20 cellular contexts compared by ENCODE assay signal in genomic region chr16:11320170-11320569, GRCh38. TPM values are rescaled to one million over a fixed set of nuclear protein-coding genes. Genes with fewer than 3 reads are reported as not detected.
DNase-seq lines count a peak whose midpoint lies in the region; ATAC-seq, FAIRE-seq and TF ChIP-seq lines count a peak whose summit lies in the region.
"Had no signal": no experiment of that assay in that cellular context is flagged by ENCODE, and none has a peak within 500 bp of the region (broad histone marks: within the 10 kb centered on the region; RNA-seq: fewer than 3 reads in every experiment).

No MANE protein-coding gene starts in this region.

- ATAC-seq in HepG2 (no peak), right lobe of liver (no peak), HG03159 (IDR thresholded peaks at IDR 0.05; ENCODE audit: unreplicated experiment) (no peak)
- ATAC-seq: CD8-positive, alpha-beta T cell; K562 had no signal

- 69% methylated on average over 10 of the region's 10 CpGs for WGBS in HepG2 (ENCODE audit: low lambda C conversion rate)
- WGBS in right lobe of liver (ENCODE audit: insufficient coverage, low coverage, low lambda C conversion rate, missing lambda C conversion rate) = no CpG with 5 or more reads among the region's 10 CpGs

- no peaks in the 10 kb centered on the region for H3K27me3 ChIP-seq in HepG2 (ENCODE audit: control insufficient read depth in 1 of 2, insufficient read depth in 2 of 2, low read length in 2 of 2)
- H3K27me3 ChIP-seq in right lobe of liver = no peaks in the 10 kb centered on the region

- no TSS peak for BruUV-seq in HepG2 (replicated peaks; lab: Mats Ljungman, UMichigan)
- no TSS peak for BruUV-seq in OCI-LY7 (replicated peaks; lab: Mats Ljungman, UMichigan)

- H4K20me1 ChIP-seq in HepG2 (ENCODE audit: insufficient read depth, low read length) (no peaks in the 10 kb centered on the region), OCI-LY7 (ENCODE audit: insufficient read depth, low read length) (no peaks in the 10 kb centered on the region)

- in situ Hi-C loops in HepG2 (cut with HindIII; ENCODE audit: extremely low pct_ligation_motif_present, low pct_unique_long_range_greater_than_20kb) = no loop called here

- CTCF ChIA-PET in HepG2 (lab: Yijun Ruan, JAX; ENCODE audit: low intra/inter-chr PET ratio, low total read pairs) (no interaction called here), OCI-LY7 (lab: Charles Lee; ENCODE audit: unreplicated experiment) (no interaction called here)

- no peak for FAIRE-seq in HepG2 (lab: Jason Lieb, UNC)
- FAIRE-seq: K562 had no signal

- no peak for TF ChIP-seq EP300 in HepG2 (IDR thresholded peaks at IDR 0.05; ENCODE audit: low read depth in 2 of 2, low read length in 2 of 2)
- no peak for TF ChIP-seq EP300 in HepG2 (CRISPR knock-in tag; IDR thresholded peaks at IDR 0.05; ENCODE audit: borderline replicate concordance)
- 0 out of 2 replicates have a peak, but pooled peaks have one; percentile 37 for TF ChIP-seq EP300 in Ishikawa (IDR thresholded peaks at IDR 0.05; ENCODE audit: borderline replicate concordance)

- H3K27ac ChIP-seq in HepG2 (ENCODE audit: extremely low read length, insufficient read depth, low read length) (no peak overlapping the region), right lobe of liver (no peak overlapping the region), OCI-LY7 (ENCODE audit: low read depth, low read length, poor library complexity, severe bottlenecking) (no peak overlapping the region)
- H3K27ac ChIP-seq: PC-9 had no signal

- H3K9ac ChIP-seq in HepG2 (ENCODE audit: insufficient read depth, low read depth, low read length) = no peak overlapping the region

- intact Hi-C loops in HepG2 (cut with micrococcal nuclease; ENCODE audit: unreplicated experiment) (no loop called here), right lobe of liver (cut with DNase I) (no loop called here), OCI-LY7 (cut with micrococcal nuclease; ENCODE audit: unreplicated experiment) (no loop called here)

- H3K36me3 ChIP-seq in HepG2 (replicated peaks in 1 of 2; ENCODE audit: control insufficient read depth in 1 of 2, insufficient read depth in 2 of 2, low read length in 2 of 2) (no peaks in the 10 kb centered on the region), right lobe of liver (no peaks in the 10 kb centered on the region), OCI-LY7 (ENCODE audit: insufficient read depth, low read length) (no peaks in the 10 kb centered on the region)

- H3K9me2 ChIP-seq in OCI-LY7 (ENCODE audit: insufficient read depth, low read length) = no peaks in the 10 kb centered on the region

- H2AFZ ChIP-seq in HepG2 (ENCODE audit: low read length) (no peak overlapping the region), OCI-LY7 (ENCODE audit: low read length) (no peak overlapping the region)
- H2AFZ ChIP-seq: PC-9 had no signal

- H3K4me3 ChIP-seq in HepG2 (replicated peaks in 1 of 3; ENCODE audit: insufficient read depth in 1 of 3, low read depth in 2 of 3, low read length in 3 of 3) = no peak overlapping the region
- no peak overlapping the region for H3K4me3 ChIP-seq in right lobe of liver
- H3K4me3 ChIP-seq in OCI-LY7 (ENCODE audit: low read depth, low read length, poor library complexity, severe bottlenecking) = no peak overlapping the region
- H3K4me3 ChIP-seq: K562, PC-9 had no signal

- no peaks in the 10 kb centered on the region for H3K79me2 ChIP-seq in HepG2 (ENCODE audit: insufficient read depth, low read length)
- H3K79me2 ChIP-seq in OCI-LY7 (ENCODE audit: insufficient read depth, low read depth, low read length) = no peaks in the 10 kb centered on the region

- no peak overlapping the region for H3K4me2 ChIP-seq in HepG2 (ENCODE audit: low read depth, low read length)
- H3K4me2 ChIP-seq in OCI-LY7 (ENCODE audit: low read length) = peak overlapping the region; percentile 21; the same call in 1 of the 2 replicates
- H3K4me2 ChIP-seq: PC-9 had no signal

- TF ChIP-seq RAD21 in HepG2 (CRISPR knock-in tag; IDR thresholded peaks at IDR 0.05) = no peak
- no peak for TF ChIP-seq RAD21 in Ishikawa (IDR thresholded peaks at IDR 0.05; ENCODE audit: low read depth)

- TF ChIP-seq POLR2A in HepG2 (IDR thresholded peaks at IDR 0.05; ENCODE audit: insufficient read depth in 1 of 2, low read depth in 2 of 2, low read length in 2 of 2) = no peak
- no peak for TF ChIP-seq POLR2A in right lobe of liver (IDR thresholded peaks at IDR 0.05)

- DNase-seq in HepG2 (ENCODE audit: low spot score) = no peak
- no peak for DNase-seq in right lobe of liver
- DNase-seq in OCI-LY7 (ENCODE audit: low spot score) = no peak
- no peak for DNase-seq in COLO829 (ENCODE audit: low spot score)
- DNase-seq in NAMALWA (ENCODE audit: low spot score) = no peak
- DNase-seq: CD8-positive, alpha-beta T cell; DMS 273 treated with DMSO at 0.1 percent for 48 hours; HCEC 1CT; NCI-H1092; NCI-H187 treated with DMSO at 0.1 percent for 48 hours; NCI-H446 treated with DMSO at 0.1 percent for 48 hours had no signal

- POLR2A ChIA-PET in HepG2 (lab: Yijun Ruan, JAX) = interaction anchor here (0.9 to 2.2 kb wide), 3 partner anchors 11 to 64 kb away, joined by 3 to 10 read pairs (median 3); partner anchors contain the start of gene SOCS1
- POLR2A ChIA-PET in OCI-LY7 (lab: Charles Lee) = interaction anchor here (0.9 kb wide), 1 partner anchor 36 kb away, joined by 4 read pairs; no protein-coding TSS in a partner anchor

- TF ChIP-seq CTCF in HepG2 (CRISPR knock-in tag; IDR thresholded peaks at IDR 0.05) (no peak), right lobe of liver (IDR thresholded peaks at IDR 0.05) (no peak), OCI-LY7 (conservative IDR thresholded peaks at IDR 0.05; ENCODE audit: low read length) (no peak)

- H3K4me1 ChIP-seq in HepG2 (ENCODE audit: insufficient read depth, low read length) (peaks cover 19% of the 10 kb centered on the region), right lobe of liver (no peaks in the 10 kb centered on the region), OCI-LY7 (ENCODE audit: insufficient read depth, low read length, poor library complexity, severe bottlenecking) (peaks cover 51% of the 10 kb centered on the region)

- H3K9me3 ChIP-seq in HepG2 (ENCODE audit: low read length) (no peaks in the 10 kb centered on the region), right lobe of liver (no peaks in the 10 kb centered on the region), OCI-LY7 (ENCODE audit: low read length) (no peaks in the 10 kb centered on the region)

RNA-seq across cellular contexts. Expression of gene RMI2, which starts 25.1 kb away (rescaled TPM):
- total RNA-seq in HepG2 (2016; rRNA removed; fragmentation: Illumina TruSeq; extraction: Trizol) (55.7 and 65.3 TPM in 2 replicates), right lobe of liver (1 to 10 TPM in 3 of 6 experiments, under 1 TPM in 3; 0.37 to 2.9 (median 1.0) TPM), OCI-LY7 (2022) (126 and 157 TPM in 2 replicates)
- 8.6 and 11.0 TPM in 2 replicates for total RNA-seq in HepG2 (2016; cell fraction: cytosol; rRNA removed; fragmentation: Illumina TruSeq; extraction: Trizol; ENCODE audit: low read depth)
- total RNA-seq in HepG2 (2016; cell fraction: insoluble cytoplasmic fraction; rRNA removed; fragmentation: Illumina TruSeq; extraction: Trizol) = 51.5 and 55.7 TPM in 2 replicates
- 28.4 and 29.3 TPM in 2 replicates for total RNA-seq in HepG2 (2016; cell fraction: membrane; rRNA removed; fragmentation: Illumina TruSeq; extraction: Trizol)
- total RNA-seq in HepG2 (2016; cell fraction: nucleus; rRNA removed; fragmentation: Illumina TruSeq; extraction: Trizol) = 23.6 and 25.7 TPM in 2 replicates
- polyA plus RNA-seq in HepG2 (2011; rRNA removed) = 15.3 and 24.5 TPM in 2 replicates
- polyA plus RNA-seq in HepG2 (2011; cell fraction: cytosol; rRNA removed) = 18.8 and 22.1 TPM in 2 replicates
- polyA plus RNA-seq in HepG2 (2011; cell fraction: nucleus; rRNA removed) = 10.4 and 11.9 TPM in 2 replicates
- polyA plus RNA-seq in HepG2 (2012) = 19.5 and 50.3 TPM in 2 replicates
- polyA plus RNA-seq in HepG2 (2016; cell fraction: cytosol; fragmentation: Illumina TruSeq; extraction: Trizol; ENCODE audit: low read depth) = 10.8 and 11.1 TPM in 2 replicates
- polyA plus RNA-seq in HepG2 (2016; cell fraction: insoluble cytoplasmic fraction; fragmentation: Illumina TruSeq; extraction: Trizol; ENCODE audit: low read depth) = 90.6 and 102 TPM in 2 replicates
- polyA plus RNA-seq in HepG2 (2016; cell fraction: membrane; fragmentation: Illumina TruSeq; extraction: Trizol; ENCODE audit: low read depth) = 27.3 and 29.2 TPM in 2 replicates
- 54.0 and 54.7 TPM in 2 replicates for polyA plus RNA-seq in HepG2 (2016; cell fraction: nucleus; fragmentation: Illumina TruSeq; extraction: Trizol; ENCODE audit: insufficient read depth, low read depth)
- 9.1 and 22.0 TPM in 2 replicates for polyA minus RNA-seq in HepG2 (2011; rRNA and poly(A)+ RNA removed; ENCODE audit: low replicate concordance)
- polyA minus RNA-seq in HepG2 (2011; cell fraction: cytosol; rRNA and poly(A)+ RNA removed) = 12.6 and 15.4 TPM in 2 replicates
- 8.4 and 8.7 TPM in 2 replicates for polyA minus RNA-seq in HepG2 (2011; cell fraction: nucleus; rRNA and poly(A)+ RNA removed)
- 60.4 and 84.5 TPM in 2 replicates for total RNA-seq in OCI-LY7 (2014; rRNA removed; shearing (Covaris generic))

RNA-seq across cellular contexts. Expression of gene PRM1, which starts 39.0 kb away (rescaled TPM):
- total RNA-seq in HepG2 (2016; rRNA removed; fragmentation: Illumina TruSeq; extraction: Trizol) = not detected in 2 replicates
- total RNA-seq in HepG2 (2016; cell fraction: cytosol; rRNA removed; fragmentation: Illumina TruSeq; extraction: Trizol; ENCODE audit: low read depth) = not detected in 2 replicates
- total RNA-seq in HepG2 (2016; cell fraction: insoluble cytoplasmic fraction; rRNA removed; fragmentation: Illumina TruSeq; extraction: Trizol) = not detected in 2 replicates
- not detected in 2 replicates for total RNA-seq in HepG2 (2016; cell fraction: membrane; rRNA removed; fragmentation: Illumina TruSeq; extraction: Trizol)
- not detected in 2 replicates for total RNA-seq in HepG2 (2016; cell fraction: nucleus; rRNA removed; fragmentation: Illumina TruSeq; extraction: Trizol)
- polyA plus RNA-seq in HepG2 (2011; rRNA removed) = not detected in 2 replicates
- 0.44 TPM in 1 of 2 replicates, not detected in the other for polyA plus RNA-seq in HepG2 (2011; cell fraction: cytosol; rRNA removed)
- not detected in 2 replicates for polyA plus RNA-seq in HepG2 (2011; cell fraction: nucleus; rRNA removed)
- polyA plus RNA-seq in HepG2 (2012) = not detected in 2 replicates
- not detected in 2 replicates for polyA plus RNA-seq in HepG2 (2016; cell fraction: cytosol; fragmentation: Illumina TruSeq; extraction: Trizol; ENCODE audit: low read depth)
- not detected in 2 replicates for polyA plus RNA-seq in HepG2 (2016; cell fraction: insoluble cytoplasmic fraction; fragmentation: Illumina TruSeq; extraction: Trizol; ENCODE audit: low read depth)
- not detected in 2 replicates for polyA plus RNA-seq in HepG2 (2016; cell fraction: membrane; fragmentation: Illumina TruSeq; extraction: Trizol; ENCODE audit: low read depth)
- not detected in 2 replicates for polyA plus RNA-seq in HepG2 (2016; cell fraction: nucleus; fragmentation: Illumina TruSeq; extraction: Trizol; ENCODE audit: insufficient read depth, low read depth)
- polyA minus RNA-seq in HepG2 (2011; rRNA and poly(A)+ RNA removed; ENCODE audit: low replicate concordance) = not detected in 2 replicates
- polyA minus RNA-seq in HepG2 (2011; cell fraction: cytosol; rRNA and poly(A)+ RNA removed) = not detected in 2 replicates
- not detected in 2 replicates for polyA minus RNA-seq in HepG2 (2011; cell fraction: nucleus; rRNA and poly(A)+ RNA removed)
- not detected for total RNA-seq in right lobe of liver
- total RNA-seq in OCI-LY7 (2014; rRNA removed; shearing (Covaris generic)) = not detected in 2 replicates
- total RNA-seq in OCI-LY7 (2022) = not detected in 2 replicates
- total RNA-seq: CD8-positive, alpha-beta T cell; HT-29; K562; M059J; PC-9; SK-MEL-5 had no signal
- polyA plus RNA-seq: AG04450, BJ, K562 had no signal

RNA-seq across cellular contexts. Expression of gene PRM2, which starts 43.9 kb away (rescaled TPM):
- total RNA-seq in HepG2 (2016; rRNA removed; fragmentation: Illumina TruSeq; extraction: Trizol) (not detected in 2 replicates), right lobe of liver (not detected), OCI-LY7 (2022) (not detected in 2 replicates)
- 0.61 TPM in 1 of 2 replicates, not detected in the other for total RNA-seq in HepG2 (2016; cell fraction: cytosol; rRNA removed; fragmentation: Illumina TruSeq; extraction: Trizol; ENCODE audit: low read depth)
- total RNA-seq in HepG2 (2016; cell fraction: insoluble cytoplasmic fraction; rRNA removed; fragmentation: Illumina TruSeq; extraction: Trizol) = not detected in 2 replicates
- 0.28 and 0.52 TPM in 2 replicates for total RNA-seq in HepG2 (2016; cell fraction: membrane; rRNA removed; fragmentation: Illumina TruSeq; extraction: Trizol)
- total RNA-seq in HepG2 (2016; cell fraction: nucleus; rRNA removed; fragmentation: Illumina TruSeq; extraction: Trizol) = not detected in 2 replicates
- 0.54 TPM in 1 of 2 replicates, not detected in the other for polyA plus RNA-seq in HepG2 (2011; rRNA removed)
- polyA plus RNA-seq in HepG2 (2011; cell fraction: cytosol; rRNA removed) = 0.19 and 0.26 TPM in 2 replicates
- polyA plus RNA-seq in HepG2 (2011; cell fraction: nucleus; rRNA removed) = not detected in 2 replicates
- polyA plus RNA-seq in HepG2 (2012) = not detected in 2 replicates
- polyA plus RNA-seq in HepG2 (2016; cell fraction: cytosol; fragmentation: Illumina TruSeq; extraction: Trizol; ENCODE audit: low read depth) = 1.6 and 2.0 TPM in 2 replicates
- 0.56 TPM in 1 of 2 replicates, not detected in the other for polyA plus RNA-seq in HepG2 (2016; cell fraction: insoluble cytoplasmic fraction; fragmentation: Illumina TruSeq; extraction: Trizol; ENCODE audit: low read depth)
- 0.55 and 0.73 TPM in 2 replicates for polyA plus RNA-seq in HepG2 (2016; cell fraction: membrane; fragmentation: Illumina TruSeq; extraction: Trizol; ENCODE audit: low read depth)
- not detected in 2 replicates for polyA plus RNA-seq in HepG2 (2016; cell fraction: nucleus; fragmentation: Illumina TruSeq; extraction: Trizol; ENCODE audit: insufficient read depth, low read depth)
- polyA minus RNA-seq in HepG2 (2011; rRNA and poly(A)+ RNA removed; ENCODE audit: low replicate concordance) = not detected in 2 replicates
- not detected in 2 replicates for polyA minus RNA-seq in HepG2 (2011; cell fraction: cytosol; rRNA and poly(A)+ RNA removed)
- not detected in 2 replicates for polyA minus RNA-seq in HepG2 (2011; cell fraction: nucleus; rRNA and poly(A)+ RNA removed)
- total RNA-seq in OCI-LY7 (2014; rRNA removed; shearing (Covaris generic)) = not detected in 2 replicates
- total RNA-seq: CD8-positive, alpha-beta T cell; HT-29; K562; M059J; PC-9; SK-MEL-5 had no signal
- polyA plus RNA-seq: AG04450, BJ, K562 had no signal

RNA-seq across cellular contexts. Expression of gene PRM3, which starts 46.7 kb away (rescaled TPM):
- not detected in 2 replicates for total RNA-seq in HepG2 (2016; rRNA removed; fragmentation: Illumina TruSeq; extraction: Trizol)
- total RNA-seq in HepG2 (2016; cell fraction: cytosol; rRNA removed; fragmentation: Illumina TruSeq; extraction: Trizol; ENCODE audit: low read depth) = not detected in 2 replicates
- total RNA-seq in HepG2 (2016; cell fraction: insoluble cytoplasmic fraction; rRNA removed; fragmentation: Illumina TruSeq; extraction: Trizol) = not detected in 2 replicates
- not detected in 2 replicates for total RNA-seq in HepG2 (2016; cell fraction: membrane; rRNA removed; fragmentation: Illumina TruSeq; extraction: Trizol)
- total RNA-seq in HepG2 (2016; cell fraction: nucleus; rRNA removed; fragmentation: Illumina TruSeq; extraction: Trizol) = not detected in 2 replicates
- not detected in 2 replicates for polyA plus RNA-seq in HepG2 (2011; rRNA removed)
- polyA plus RNA-seq in HepG2 (2011; cell fraction: cytosol; rRNA removed) = not detected in 2 replicates
- polyA plus RNA-seq in HepG2 (2011; cell fraction: nucleus; rRNA removed) = not detected in 2 replicates
- polyA plus RNA-seq in HepG2 (2012) = not detected in 2 replicates
- not detected in 2 replicates for polyA plus RNA-seq in HepG2 (2016; cell fraction: cytosol; fragmentation: Illumina TruSeq; extraction: Trizol; ENCODE audit: low read depth)
- not detected in 2 replicates for polyA plus RNA-seq in HepG2 (2016; cell fraction: insoluble cytoplasmic fraction; fragmentation: Illumina TruSeq; extraction: Trizol; ENCODE audit: low read depth)
- not detected in 2 replicates for polyA plus RNA-seq in HepG2 (2016; cell fraction: membrane; fragmentation: Illumina TruSeq; extraction: Trizol; ENCODE audit: low read depth)
- not detected in 2 replicates for polyA plus RNA-seq in HepG2 (2016; cell fraction: nucleus; fragmentation: Illumina TruSeq; extraction: Trizol; ENCODE audit: insufficient read depth, low read depth)
- not detected in 2 replicates for polyA minus RNA-seq in HepG2 (2011; rRNA and poly(A)+ RNA removed; ENCODE audit: low replicate concordance)
- polyA minus RNA-seq in HepG2 (2011; cell fraction: cytosol; rRNA and poly(A)+ RNA removed) = not detected in 2 replicates
- 2.8 TPM in 1 of 2 replicates, not detected in the other for polyA minus RNA-seq in HepG2 (2011; cell fraction: nucleus; rRNA and poly(A)+ RNA removed)
- not detected for total RNA-seq in right lobe of liver
- total RNA-seq in OCI-LY7 (2014; rRNA removed; shearing (Covaris generic)) = not detected in 2 replicates
- total RNA-seq in OCI-LY7 (2022) = not detected in 2 replicates
- total RNA-seq: CD8-positive, alpha-beta T cell; HT-29; K562; M059J; PC-9; SK-MEL-5 had no signal
- polyA plus RNA-seq: AG04450, BJ, K562 had no signal

RNA-seq across cellular contexts. Expression of gene TNP2, which starts 51.0 kb away (rescaled TPM):
- total RNA-seq in HepG2 (2016; rRNA removed; fragmentation: Illumina TruSeq; extraction: Trizol) = not detected in 2 replicates
- not detected in 2 replicates for total RNA-seq in HepG2 (2016; cell fraction: cytosol; rRNA removed; fragmentation: Illumina TruSeq; extraction: Trizol; ENCODE audit: low read depth)
- total RNA-seq in HepG2 (2016; cell fraction: insoluble cytoplasmic fraction; rRNA removed; fragmentation: Illumina TruSeq; extraction: Trizol) = not detected in 2 replicates
- total RNA-seq in HepG2 (2016; cell fraction: membrane; rRNA removed; fragmentation: Illumina TruSeq; extraction: Trizol) = not detected in 2 replicates
- not detected in 2 replicates for total RNA-seq in HepG2 (2016; cell fraction: nucleus; rRNA removed; fragmentation: Illumina TruSeq; extraction: Trizol)
- not detected in 2 replicates for polyA plus RNA-seq in HepG2 (2011; rRNA removed)
- polyA plus RNA-seq in HepG2 (2011; cell fraction: cytosol; rRNA removed) = not detected in 2 replicates
- polyA plus RNA-seq in HepG2 (2011; cell fraction: nucleus; rRNA removed) = not detected in 2 replicates
- not detected in 2 replicates for polyA plus RNA-seq in HepG2 (2012)
- polyA plus RNA-seq in HepG2 (2016; cell fraction: cytosol; fragmentation: Illumina TruSeq; extraction: Trizol; ENCODE audit: low read depth) = not detected in 2 replicates
- polyA plus RNA-seq in HepG2 (2016; cell fraction: insoluble cytoplasmic fraction; fragmentation: Illumina TruSeq; extraction: Trizol; ENCODE audit: low read depth) = not detected in 2 replicates
- polyA plus RNA-seq in HepG2 (2016; cell fraction: membrane; fragmentation: Illumina TruSeq; extraction: Trizol; ENCODE audit: low read depth) = not detected in 2 replicates
- polyA plus RNA-seq in HepG2 (2016; cell fraction: nucleus; fragmentation: Illumina TruSeq; extraction: Trizol; ENCODE audit: insufficient read depth, low read depth) = not detected in 2 replicates
- not detected in 2 replicates for polyA minus RNA-seq in HepG2 (2011; rRNA and poly(A)+ RNA removed; ENCODE audit: low replicate concordance)
- polyA minus RNA-seq in HepG2 (2011; cell fraction: cytosol; rRNA and poly(A)+ RNA removed) = not detected in 2 replicates
- not detected in 2 replicates for polyA minus RNA-seq in HepG2 (2011; cell fraction: nucleus; rRNA and poly(A)+ RNA removed)
- not detected for total RNA-seq in right lobe of liver
- total RNA-seq in OCI-LY7 (2014; rRNA removed; shearing (Covaris generic)) = not detected in 2 replicates
- not detected in 2 replicates for total RNA-seq in OCI-LY7 (2022)
- total RNA-seq: CD8-positive, alpha-beta T cell; HT-29; K562; M059J; PC-9; SK-MEL-5 had no signal
- polyA plus RNA-seq: AG04450, BJ, K562 had no signal
